22 cellular contexts compared by ENCODE assay signal in the genomic region with DNA sequence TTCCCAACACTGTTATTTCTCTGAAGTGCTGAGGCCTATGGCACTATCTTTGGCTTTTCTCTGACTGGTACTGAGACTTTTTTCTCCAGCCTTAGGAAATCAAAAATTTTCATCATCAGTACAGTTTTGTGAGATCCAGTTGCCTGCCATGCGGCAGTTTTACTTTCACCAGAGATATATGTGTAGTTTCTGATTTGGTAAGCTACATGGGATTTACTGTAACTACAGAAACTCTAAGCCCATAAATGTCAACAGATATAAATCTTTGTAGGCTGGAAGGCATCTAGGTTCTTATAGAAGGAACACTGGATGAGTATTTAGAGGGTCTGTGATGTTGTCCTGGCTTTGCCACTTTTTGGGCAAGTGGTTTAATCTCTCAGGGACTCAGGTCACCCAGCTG.
DNase-seq lines count a peak whose midpoint lies in the region; ATAC-seq and TF ChIP-seq lines count a peak whose summit lies in the region.
"Had no signal": no experiment of that assay in that cellular context is flagged by ENCODE, and none has a peak within 500 bp of the region (broad histone marks: within the 10 kb centered on the region; RNA-seq: fewer than 3 reads in every experiment).

No MANE protein-coding gene starts in this region.

- H3K36me3 Mint-ChIP-seq in T-helper 2 cell treated with Interferon-gamma antibody and Interleukin-4, amounts not matched to agents 5 μg/mL and 100 μg/mL, for 36 hours (ENCODE audit: low read depth) = peaks cover 75% of the 10 kb centered on the region
- no peaks in the 10 kb centered on the region for H3K36me3 Mint-ChIP-seq in H9 (ENCODE audit: insufficient read depth in 1 of 3, low read depth in 3 of 3)
- H3K36me3 Mint-ChIP-seq: neural progenitor cell had no signal

- peaks cover 7% of the 10 kb centered on the region for H3K4me1 Mint-ChIP-seq in T-helper 2 cell treated with Interferon-gamma antibody and Interleukin-4, amounts not matched to agents 5 μg/mL and 100 μg/mL, for 36 hours (ENCODE audit: low read depth)
- no peaks in the 10 kb centered on the region; a peak in 1 of 4 replicates for H3K4me1 Mint-ChIP-seq in H9

- DNase-seq in T-helper 2 cell treated with Interferon-gamma antibody and Interleukin-4, amounts not matched to agents 5 μg/mL and 100 μg/mL, for 36 hours (ENCODE audit: low spot score) = peak; percentile 6
- DNase-seq in T-helper 2 cell = no peak
- no peak for DNase-seq in RWPE2 (ENCODE audit: low spot score)
- DNase-seq in fibroblast of lung (ENCODE audit: low read depth in 2 of 2) = no peak
- DNase-seq in H9 = no peak
- DNase-seq in GF-D8 (lab: John Stamatoyannopoulos, UW) = no peak
- no peak for DNase-seq in T-helper 9 cell
- DNase-seq: activated CD8-positive, alpha-beta memory T cell treated with anti-CD3 and anti-CD28 coated beads for 24 hours; anterior cingulate cortex; CD4-positive, CD25-positive, alpha-beta regulatory T cell; left colon; MV-4-11; NCI-H187; NCI-H446 treated with DMSO at 0.1 percent for 48 hours; stimulated activated CD4-positive, alpha-beta T cell treated with anti-CD3 and anti-CD28 coated beads, Interleukin-4, amount 100 ng/mL, for 24 hours; substantia nigra; SW 1271 had no signal

- H3K27ac ChIP-seq in BLaER1 (peak overlapping the region; percentile 47), RWPE2 (ENCODE audit: poor library complexity, severe bottlenecking) (peak overlapping the region; percentile 23), fibroblast of lung (ENCODE audit: insufficient read depth, low read length) (peak overlapping the region; percentile 48), H9 (ENCODE audit: insufficient read length, low read depth, low read length) (no peak overlapping the region)
- H3K27ac ChIP-seq: neural progenitor cell, skin epidermis had no signal

- H2BK15ac ChIP-seq in H9 (ENCODE audit: low read depth, low read length) = no peak overlapping the region

- H3K9ac ChIP-seq in BLaER1 (no peak overlapping the region), fibroblast of lung (ENCODE audit: insufficient read depth, low read length) (no peak overlapping the region), H9 (ENCODE audit: extremely low read depth, insufficient read length, low read length) (no peak overlapping the region)
- H3K9ac ChIP-seq: neural progenitor cell had no signal

- no peak overlapping the region for H4K8ac ChIP-seq in H9 (replicated peaks; ENCODE audit: insufficient read length, low read depth, low read length)

- H3K9me3 ChIP-seq in BLaER1 (no peaks in the 10 kb centered on the region), RWPE2 (ENCODE audit: severe bottlenecking) (no peaks in the 10 kb centered on the region), fibroblast of lung (ENCODE audit: control insufficient read depth, insufficient read depth, low read depth, low read length) (no peaks in the 10 kb centered on the region), H9 (ENCODE audit: control insufficient read depth, low read depth, low read length) (no peaks in the 10 kb centered on the region)

- H3K4me1 ChIP-seq in BLaER1 (peaks cover 47% of the 10 kb centered on the region), RWPE2 (ENCODE audit: insufficient read depth, poor library complexity, severe bottlenecking) (peaks cover 10% of the 10 kb centered on the region), fibroblast of lung (ENCODE audit: control insufficient read depth, extremely low read depth, insufficient read depth, low read length) (peaks cover 19% of the 10 kb centered on the region), H9 (ENCODE audit: insufficient read depth, low read length) (peaks cover 2% of the 10 kb centered on the region; the same call in 1 of the 2 replicates)

- no peak for TF ChIP-seq CTCF in RWPE2 (IDR thresholded peaks at IDR 0.05; ENCODE audit: poor library complexity, severe bottlenecking)
- TF ChIP-seq CTCF in fibroblast of lung (conservative IDR thresholded peaks at IDR 0.05 in 1 of 2, IDR thresholded peaks at IDR 0.05 in 1 of 2; ENCODE audit: low read depth in 1 of 2, low read length in 2 of 2) = no peak
- no peak for TF ChIP-seq CTCF in H9 (conservative IDR thresholded peaks at IDR 0.05)

- H3K79me1 ChIP-seq in H9 (ENCODE audit: insufficient read depth, low read depth, low read length, poor library complexity, severe bottlenecking) = no peaks in the 10 kb centered on the region

- no peak overlapping the region for H2BK20ac ChIP-seq in H9 (ENCODE audit: low read depth, low read length, poor library complexity, severe bottlenecking)

- no peaks in the 10 kb centered on the region for H3K9me3 Mint-ChIP-seq in T-helper 2 cell treated with Interferon-gamma antibody and Interleukin-4, amounts not matched to agents 5 μg/mL and 100 μg/mL, for 36 hours
- no peaks in the 10 kb centered on the region; a peak in 1 of 5 replicates for H3K9me3 Mint-ChIP-seq in H9
- H3K9me3 Mint-ChIP-seq: CD4-positive, CD25-positive, alpha-beta regulatory T cell; central memory CD8-positive, alpha-beta T cell; neural progenitor cell had no signal

- no peak overlapping the region for H3K4ac ChIP-seq in H9 (ENCODE audit: low read depth, low read length)

- no peak overlapping the region for H2BK120ac ChIP-seq in H9 (ENCODE audit: low read depth, low read length, poor library complexity, severe bottlenecking)

- no peaks in the 10 kb centered on the region for H3K27me3 Mint-ChIP-seq in T-helper 2 cell treated with Interferon-gamma antibody and Interleukin-4, amounts not matched to agents 5 μg/mL and 100 μg/mL, for 36 hours (ENCODE audit: low read depth)
- H3K27me3 Mint-ChIP-seq in H9 (ENCODE audit: low read depth) = no peaks in the 10 kb centered on the region
- H3K27me3 Mint-ChIP-seq: CD4-positive, CD25-positive, alpha-beta regulatory T cell; central memory CD8-positive, alpha-beta T cell had no signal

- no peak overlapping the region for H2AFZ ChIP-seq in fibroblast of lung (ENCODE audit: low read length)
- no peak overlapping the region for H2AFZ ChIP-seq in H9 (ENCODE audit: low read length)
- H2AFZ ChIP-seq: neural progenitor cell had no signal

- no peak overlapping the region for H4K91ac ChIP-seq in H9 (ENCODE audit: insufficient read length, low read depth, low read length)

- H3K36me3 ChIP-seq in BLaER1 (peaks cover 95% of the 10 kb centered on the region), RWPE2 (ENCODE audit: low read depth) (no peaks in the 10 kb centered on the region), fibroblast of lung (ENCODE audit: control insufficient read depth, insufficient read depth, low read length) (no peaks in the 10 kb centered on the region)
- H3K36me3 ChIP-seq: neural progenitor cell had no signal

- no peaks in the 10 kb centered on the region for H3K27me3 ChIP-seq in BLaER1
- no peaks in the 10 kb centered on the region for H3K27me3 ChIP-seq in RWPE2 (ENCODE audit: insufficient read depth, poor library complexity, severe bottlenecking)
- H3K27me3 ChIP-seq in fibroblast of lung (ENCODE audit: control insufficient read depth, insufficient read depth, low read length) = no peaks in the 10 kb centered on the region
- H3K27me3 ChIP-seq in H9 (ENCODE audit: insufficient read depth, low read length) = no peaks in the 10 kb centered on the region
- H3K27me3 ChIP-seq: neural progenitor cell had no signal

- H3K4me2 ChIP-seq in BLaER1 = peak overlapping the region; percentile 63; the same call in 1 of the 2 replicates
- no peak overlapping the region for H3K4me2 ChIP-seq in fibroblast of lung (ENCODE audit: extremely low read depth, insufficient read depth, low read length)
- H3K4me2 ChIP-seq in H9 (ENCODE audit: insufficient read depth, insufficient read length, low read length) = no peak overlapping the region
- H3K4me2 ChIP-seq: neural progenitor cell had no signal

- ATAC-seq in RWPE2 (ENCODE audit: low read depth) = no peak
- ATAC-seq: esophagus mucosa, left colon had no signal

- H3K18ac ChIP-seq in H9 (ENCODE audit: insufficient read length, low read depth, low read length) = no peak overlapping the region

- no peak overlapping the region for H3K23ac ChIP-seq in H9 (ENCODE audit: insufficient read length, low read depth, low read length)

- no peak overlapping the region for H2AK5ac ChIP-seq in H9 (ENCODE audit: insufficient read length, low read length)

- H3T11ph ChIP-seq in H9 (ENCODE audit: low read length) = no peak overlapping the region

- H4K20me1 ChIP-seq in BLaER1 = no peaks in the 10 kb centered on the region
- H4K20me1 ChIP-seq in fibroblast of lung (ENCODE audit: control insufficient read depth, extremely low read depth, insufficient read depth, low read length) = no peaks in the 10 kb centered on the region
- H4K20me1 ChIP-seq in H9 (ENCODE audit: control insufficient read depth, insufficient read depth, insufficient read length) = no peaks in the 10 kb centered on the region

- H4K5ac ChIP-seq in H9 (ENCODE audit: insufficient read length, low read depth, low read length) = no peak overlapping the region

- no peak overlapping the region for H3K27ac Mint-ChIP-seq in T-helper 2 cell treated with Interferon-gamma antibody and Interleukin-4, amounts not matched to agents 5 μg/mL and 100 μg/mL, for 36 hours
- H3K27ac Mint-ChIP-seq in H9 = no peak overlapping the region
- H3K27ac Mint-ChIP-seq: neural progenitor cell had no signal

- H2BK12ac ChIP-seq in H9 (ENCODE audit: insufficient read length, low read depth, low read length) = no peak overlapping the region

- no peaks in the 10 kb centered on the region for H3K23me2 ChIP-seq in H9 (ENCODE audit: insufficient read length, low read depth, low read length, poor library complexity, severe bottlenecking)

- no peak overlapping the region for H3K14ac ChIP-seq in H9 (ENCODE audit: insufficient read depth, low read length)

- H3K79me2 ChIP-seq in fibroblast of lung (ENCODE audit: control insufficient read depth, insufficient read depth, low read length) (no peaks in the 10 kb centered on the region), H9 (ENCODE audit: insufficient read depth, low read length) (no peaks in the 10 kb centered on the region)

- H3K4me3 ChIP-seq in BLaER1 (no peak overlapping the region), RWPE2 (ENCODE audit: severe bottlenecking) (no peak overlapping the region), fibroblast of lung (replicated peaks in 1 of 4; ENCODE audit: control extremely low read depth in 1 of 4, insufficient read depth in 1 of 4, low read depth in 3 of 4, low read length in 4 of 4) (no peak overlapping the region)
- H3K4me3 ChIP-seq: neural progenitor cell, skin epidermis had no signal

- H3K4me3 Mint-ChIP-seq in T-helper 2 cell treated with Interferon-gamma antibody and Interleukin-4, amounts not matched to agents 5 μg/mL and 100 μg/mL, for 36 hours = no peak overlapping the region
- H3K4me3 Mint-ChIP-seq in H9 = no peak overlapping the region
- H3K4me3 Mint-ChIP-seq: CD4-positive, CD25-positive, alpha-beta regulatory T cell; central memory CD8-positive, alpha-beta T cell; neural progenitor cell had no signal

- no CpG with 5 or more reads among the region's 1 CpG for WGBS in H9 (ENCODE audit: extremely low coverage, insufficient read length, low lambda C conversion rate)

- no peak overlapping the region for H2BK5ac ChIP-seq in H9 (ENCODE audit: insufficient read length, low read length)

- H3K56ac ChIP-seq in H9 (ENCODE audit: insufficient read length, low read depth, low read length) = no peak overlapping the region
